In genomic region chr7:154744226-154744860, GRCh38 we compare ENCODE assay signal across 8 cellular contexts.
DNase-seq lines count a peak whose midpoint lies in the region; ATAC-seq and TF ChIP-seq lines count a peak whose summit lies in the region.

No MANE protein-coding gene starts in this region.

- TF ChIP-seq POLR2A in Peyer's patch (IDR thresholded peaks at IDR 0.05): no peak
- no peak for TF ChIP-seq POLR2A in esophagus muscularis mucosa (IDR thresholded peaks at IDR 0.05; ENCODE audit: low read depth)

- intact Hi-C loops in esophagus muscularis mucosa (cut with DNase I) (no loop called here), posterior cingulate gyrus (cut with DNase I) (loop anchor here (10.0 kb wide), 1 partner anchor 150 kb away; no protein-coding TSS in a partner anchor)

- no peak overlapping the region for H3K27ac ChIP-seq in Peyer's patch
- H3K27ac ChIP-seq in esophagus muscularis mucosa (replicated peaks in 1 of 4): no peak overlapping the region

- H3K27me3 ChIP-seq in Peyer's patch (no peaks in the 10 kb centered on the region), esophagus muscularis mucosa (no peaks in the 10 kb centered on the region)

- no peak overlapping the region for H3K4me3 ChIP-seq in Peyer's patch
- H3K4me3 ChIP-seq in esophagus muscularis mucosa: no peak overlapping the region

- H3K4me1 ChIP-seq in Peyer's patch: no peaks in the 10 kb centered on the region
- peaks cover 0 to 11% (median 0%) of the 10 kb centered on the region in 4 donors for H3K4me1 ChIP-seq in esophagus muscularis mucosa

- H3K9me3 ChIP-seq in Peyer's patch (no peaks in the 10 kb centered on the region), esophagus muscularis mucosa (no peaks in the 10 kb centered on the region)

- DNase-seq in NCI-H2196 (lab: John Stamatoyannopoulos, UW; ENCODE audit: unreplicated experiment): peak; percentile 6
- DNase-seq in NCI-H2196 treated with DMSO at 0.1 percent for 48 hours (lab: John Stamatoyannopoulos, UW; ENCODE audit: unreplicated experiment): no peak
- no peak for DNase-seq in Peyer's patch
- no peak for DNase-seq in esophagus muscularis mucosa (ENCODE audit: extremely low spot score)
- peak; percentile 62 to 97 (median 82) for DNase-seq in posterior cingulate gyrus
- no peak for DNase-seq in cortex of kidney (lab: John Stamatoyannopoulos, UW)

- 34% methylated on average over 16 of the region's 16 CpGs for WGBS in esophagus muscularis mucosa

- ATAC-seq in HG02885 (IDR thresholded peaks at IDR 0.05; ENCODE audit: poor library complexity, unreplicated experiment) (peak; percentile 69), HG02840 (IDR thresholded peaks at IDR 0.05; ENCODE audit: low FRiP score, unreplicated experiment) (no peak)

- no peak for TF ChIP-seq EP300 in esophagus muscularis mucosa (IDR thresholded peaks at IDR 0.05)

- TF ChIP-seq CTCF in Peyer's patch (IDR thresholded peaks at IDR 0.05) (peak; percentile 12 to 52 (median 38)), esophagus muscularis mucosa (IDR thresholded peaks at IDR 0.05) (peak; percentile 52 to 59 (median 55))

- H3K36me3 ChIP-seq in Peyer's patch: no peaks in the 10 kb centered on the region
- H3K36me3 ChIP-seq in esophagus muscularis mucosa: no peaks in the 10 kb centered on the region

Comparison
In these comparisons a context has a peak if more than half of its experiments do, and no peak if none do; other contexts are left out.
1. DNase-seq: peak in NCI-H2196 (single experiment) and posterior cingulate gyrus (10 of 10); none in NCI-H2196 treated with DMSO at 0.1 percent for 48 hours (single experiment), Peyer's patch (0 of 3), esophagus muscularis mucosa (single experiment) and cortex of kidney (single experiment).